Comparison of ENCODE assay signal across 25 cellular contexts in the genomic region with DNA sequence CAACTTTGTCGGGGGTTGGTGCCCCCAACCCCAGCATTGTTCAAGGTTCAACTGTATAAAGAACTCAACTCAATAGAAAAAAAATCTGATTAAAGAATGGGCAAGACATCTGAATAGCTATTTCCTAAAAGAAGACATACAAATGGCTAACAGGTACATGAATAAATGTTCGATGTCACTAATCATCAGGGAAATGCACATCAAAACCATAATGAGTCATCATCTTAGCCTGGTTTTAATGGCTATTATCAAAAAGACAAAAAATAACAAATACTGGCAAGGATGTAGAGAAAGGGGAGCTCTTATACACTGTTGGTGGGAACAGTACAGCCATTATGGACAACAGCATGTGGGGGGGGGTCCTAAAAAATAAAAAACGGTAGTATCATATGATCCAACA. TPM values are rescaled to one million over a fixed set of nuclear protein-coding genes. Genes with fewer than 3 reads are reported as not detected.
DNase-seq lines count a peak whose midpoint lies in the region; ATAC-seq and TF ChIP-seq lines count a peak whose summit lies in the region.
"Had no signal": no experiment of that assay in that cellular context is flagged by ENCODE, and none has a peak within 500 bp of the region (broad histone marks: within the 10 kb centered on the region; RNA-seq: fewer than 3 reads in every experiment).

No MANE protein-coding gene starts in this region.

- no peaks in the 10 kb centered on the region for H4K20me1 ChIP-seq in SK-N-SH (ENCODE audit: insufficient read depth)
- H4K20me1 ChIP-seq: BLaER1 had no signal

- H3K9me2 ChIP-seq in SK-N-SH, result no peaks in the 10 kb centered on the region; the same call in 1 of the 2 replicates

- H3F3A ChIP-seq in SK-N-SH (replicated peaks; ENCODE audit: insufficient read depth), result no peaks in the 10 kb centered on the region

- TF ChIP-seq RAD21 in SK-N-SH (IDR thresholded peaks at IDR 0.05; ENCODE audit: low read length), result no peak

- H3K4me1 ChIP-seq in SK-N-SH (ENCODE audit: control insufficient read depth in 1 of 2, insufficient read depth in 2 of 2, low read depth in 1 of 2, low read length in 1 of 2), result peaks cover 2 to 9% of the 10 kb centered on the region in 2 experiments; a peak in 1 of 4 replicates
- no peaks in the 10 kb centered on the region for H3K4me1 ChIP-seq in heart right ventricle
- H3K4me1 ChIP-seq in ovary (ENCODE audit: insufficient read depth), result no peaks in the 10 kb centered on the region
- H3K4me1 ChIP-seq: BE2C, BLaER1 had no signal

- intact Hi-C loops in heart right ventricle (cut with DNase I), result no loop called here
- intact Hi-C loops in ovary (cut with DNase I), result no loop called here

- CTCF ChIA-PET in SK-N-SH (lab: Yijun Ruan, JAX), result no interaction called here

- H3K27ac ChIP-seq in SK-N-SH (ENCODE audit: low read depth in 2 of 2, low read length in 1 of 2) (no peak overlapping the region), heart right ventricle (no peak overlapping the region), ovary (no peak overlapping the region)
- H3K27ac ChIP-seq: BLaER1 had no signal

- H3K79me2 ChIP-seq in SK-N-SH (ENCODE audit: insufficient read depth), result no peaks in the 10 kb centered on the region; the same call in 1 of the 2 replicates

- H3K27me3 ChIP-seq in SK-N-SH (ENCODE audit: insufficient read depth) (no peaks in the 10 kb centered on the region), heart right ventricle (no peaks in the 10 kb centered on the region), ovary (no peaks in the 10 kb centered on the region)
- H3K27me3 ChIP-seq: BLaER1 had no signal

- DNase-seq in SK-N-SH, result no peak
- DNase-seq in iris pigment epithelial cell (ENCODE audit: low read depth), result peak; percentile 7
- no peak for DNase-seq in activated CD4-positive, alpha-beta T cell treated with anti-CD3 and anti-CD28 coated beads, Interleukin-2, amount 50 U/mL, for 4 hours
- no peak for DNase-seq in heart right ventricle
- no peak for DNase-seq in ovary
- DNase-seq: 8988T; ACHN; BE2C; C1 segment of cervical spinal cord; CD4-positive, alpha-beta memory T cell; CD4-positive, CD25-positive, alpha-beta regulatory T cell; CD8-positive, alpha-beta memory T cell; COR-L47; DMS 273 treated with DMSO at 0.1 percent for 48 hours; DMS153; DMS53; DMS79; DND-41; EL; GDM1 had no signal

- POLR2A ChIA-PET in SK-N-SH (lab: Yijun Ruan, JAX), result no interaction called here

- H3K9me3 ChIP-seq in SK-N-SH (no peaks in the 10 kb centered on the region), heart right ventricle (no peaks in the 10 kb centered on the region), ovary (no peaks in the 10 kb centered on the region)
- H3K9me3 ChIP-seq: BE2C, BLaER1 had no signal

- H3K4me3 ChIP-seq in SK-N-SH (ENCODE audit: low read depth in 2 of 2, low read length in 1 of 2), result no peak overlapping the region
- no peak overlapping the region for H3K4me3 ChIP-seq in heart right ventricle
- H3K4me3 ChIP-seq in ovary, result no peak overlapping the region
- H3K4me3 ChIP-seq: BLaER1, GM12878 had no signal

- H3K36me3 ChIP-seq in SK-N-SH (replicated peaks in 1 of 2; ENCODE audit: control insufficient read depth in 1 of 2, insufficient read depth in 2 of 2, low read length in 1 of 2), result no peaks in the 10 kb centered on the region
- no peaks in the 10 kb centered on the region for H3K36me3 ChIP-seq in heart right ventricle
- H3K36me3 ChIP-seq in ovary, result no peaks in the 10 kb centered on the region
- H3K36me3 ChIP-seq: BE2C, BLaER1 had no signal

- WGBS in SK-N-SH (ENCODE audit: low lambda C conversion rate), result 62% methylated on average over 3 of the region's 3 CpGs
- 79 to 82% methylated on average over 3 of the region's 3 CpGs for WGBS in heart right ventricle, 2 donors
- WGBS in ovary, 3 donors, result 79 to 91% (median 90%) methylated on average over 3 of the region's 3 CpGs

- TF ChIP-seq EP300 in SK-N-SH (IDR thresholded peaks at IDR 0.05; ENCODE audit: borderline replicate concordance in 1 of 2, low read depth in 1 of 2, low read length in 1 of 2) (no peak), ovary (IDR thresholded peaks at IDR 0.05) (no peak)

- ATAC-seq in heart right ventricle, result no peak
- ATAC-seq: GM12878 had no signal

- H2AFZ ChIP-seq in SK-N-SH (ENCODE audit: low read depth), result no peak overlapping the region

- no peak overlapping the region for H3K9ac ChIP-seq in SK-N-SH
- H3K9ac ChIP-seq: BLaER1 had no signal

- H3K4me2 ChIP-seq in SK-N-SH, result no peak overlapping the region
- H3K4me2 ChIP-seq: BLaER1 had no signal

- no peak for TF ChIP-seq POLR2A in ovary (IDR thresholded peaks at IDR 0.05)

- TF ChIP-seq CTCF in SK-N-SH (IDR thresholded peaks at IDR 0.05), result no peak
- no peak for TF ChIP-seq CTCF in heart right ventricle (IDR thresholded peaks at IDR 0.05)
- TF ChIP-seq CTCF in ovary (IDR thresholded peaks at IDR 0.05), result no peak

TF ChIP-seq in SK-N-SH, 30 proteins besides CTCF, POLR2A, EP300 and RAD21 (continues in another document):
- TF ChIP-seq FOXM1 (IDR thresholded peaks at IDR 0.05; ENCODE audit: low read depth) (no peak), YY1 (IDR thresholded peaks at IDR 0.05; ENCODE audit: low read depth) (no peak), MXI1 (IDR thresholded peaks at IDR 0.05; ENCODE audit: low read depth, low read length) (no peak), EZH2phosphoT487 (IDR thresholded peaks at IDR 0.05; ENCODE audit: borderline replicate concordance, low read depth) (no peak), JUND (IDR thresholded peaks at IDR 0.05) (peak; percentile 49), GATA2 (CRISPR knock-in tag; IDR thresholded peaks at IDR 0.05) (no peak), TEAD4 (IDR thresholded peaks at IDR 0.05; ENCODE audit: borderline replicate concordance, insufficient read depth) (no peak), TCF12 (IDR thresholded peaks at IDR 0.05) (peak; percentile 59)
- TF ChIP-seq, protein P1, sequence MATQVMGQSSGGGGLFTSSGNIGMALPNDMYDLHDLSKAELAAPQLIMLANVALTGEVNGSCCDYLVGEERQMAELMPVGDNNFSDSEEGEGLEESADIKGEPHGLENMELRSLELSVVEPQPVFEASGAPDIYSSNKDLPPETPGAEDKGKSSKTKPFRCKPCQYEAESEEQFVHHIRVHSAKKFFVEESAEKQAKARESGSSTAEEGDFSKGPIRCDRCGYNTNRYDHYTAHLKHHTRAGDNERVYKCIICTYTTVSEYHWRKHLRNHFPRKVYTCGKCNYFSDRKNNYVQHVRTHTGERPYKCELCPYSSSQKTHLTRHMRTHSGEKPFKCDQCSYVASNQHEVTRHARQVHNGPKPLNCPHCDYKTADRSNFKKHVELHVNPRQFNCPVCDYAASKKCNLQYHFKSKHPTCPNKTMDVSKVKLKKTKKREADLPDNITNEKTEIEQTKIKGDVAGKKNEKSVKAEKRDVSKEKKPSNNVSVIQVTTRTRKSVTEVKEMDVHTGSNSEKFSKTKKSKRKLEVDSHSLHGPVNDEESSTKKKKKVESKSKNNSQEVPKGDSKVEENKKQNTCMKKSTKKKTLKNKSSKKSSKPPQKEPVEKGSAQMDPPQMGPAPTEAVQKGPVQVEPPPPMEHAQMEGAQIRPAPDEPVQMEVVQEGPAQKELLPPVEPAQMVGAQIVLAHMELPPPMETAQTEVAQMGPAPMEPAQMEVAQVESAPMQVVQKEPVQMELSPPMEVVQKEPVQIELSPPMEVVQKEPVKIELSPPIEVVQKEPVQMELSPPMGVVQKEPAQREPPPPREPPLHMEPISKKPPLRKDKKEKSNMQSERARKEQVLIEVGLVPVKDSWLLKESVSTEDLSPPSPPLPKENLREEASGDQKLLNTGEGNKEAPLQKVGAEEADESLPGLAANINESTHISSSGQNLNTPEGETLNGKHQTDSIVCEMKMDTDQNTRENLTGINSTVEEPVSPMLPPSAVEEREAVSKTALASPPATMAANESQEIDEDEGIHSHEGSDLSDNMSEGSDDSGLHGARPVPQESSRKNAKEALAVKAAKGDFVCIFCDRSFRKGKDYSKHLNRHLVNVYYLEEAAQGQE (IDR thresholded peaks at IDR 0.05; ENCODE audit: low read depth, low read length), result no peak
- TF ChIP-seq, protein P2, sequence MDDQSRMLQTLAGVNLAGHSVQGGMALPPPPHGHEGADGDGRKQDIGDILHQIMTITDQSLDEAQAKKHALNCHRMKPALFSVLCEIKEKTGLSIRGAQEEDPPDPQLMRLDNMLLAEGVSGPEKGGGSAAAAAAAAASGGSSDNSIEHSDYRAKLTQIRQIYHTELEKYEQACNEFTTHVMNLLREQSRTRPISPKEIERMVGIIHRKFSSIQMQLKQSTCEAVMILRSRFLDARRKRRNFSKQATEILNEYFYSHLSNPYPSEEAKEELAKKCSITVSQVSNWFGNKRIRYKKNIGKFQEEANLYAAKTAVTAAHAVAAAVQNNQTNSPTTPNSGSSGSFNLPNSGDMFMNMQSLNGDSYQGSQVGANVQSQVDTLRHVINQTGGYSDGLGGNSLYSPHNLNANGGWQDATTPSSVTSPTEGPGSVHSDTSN (IDR thresholded peaks at IDR 0.05), result peak; percentile 77
- TF ChIP-seq, protein P3, sequence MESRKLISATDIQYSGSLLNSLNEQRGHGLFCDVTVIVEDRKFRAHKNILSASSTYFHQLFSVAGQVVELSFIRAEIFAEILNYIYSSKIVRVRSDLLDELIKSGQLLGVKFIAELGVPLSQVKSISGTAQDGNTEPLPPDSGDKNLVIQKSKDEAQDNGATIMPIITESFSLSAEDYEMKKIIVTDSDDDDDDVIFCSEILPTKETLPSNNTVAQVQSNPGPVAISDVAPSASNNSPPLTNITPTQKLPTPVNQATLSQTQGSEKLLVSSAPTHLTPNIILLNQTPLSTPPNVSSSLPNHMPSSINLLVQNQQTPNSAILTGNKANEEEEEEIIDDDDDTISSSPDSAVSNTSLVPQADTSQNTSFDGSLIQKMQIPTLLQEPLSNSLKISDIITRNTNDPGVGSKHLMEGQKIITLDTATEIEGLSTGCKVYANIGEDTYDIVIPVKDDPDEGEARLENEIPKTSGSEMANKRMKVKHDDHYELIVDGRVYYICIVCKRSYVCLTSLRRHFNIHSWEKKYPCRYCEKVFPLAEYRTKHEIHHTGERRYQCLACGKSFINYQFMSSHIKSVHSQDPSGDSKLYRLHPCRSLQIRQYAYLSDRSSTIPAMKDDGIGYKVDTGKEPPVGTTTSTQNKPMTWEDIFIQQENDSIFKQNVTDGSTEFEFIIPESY (IDR thresholded peaks at IDR 0.05; ENCODE audit: borderline replicate concordance, low read depth), result no peak

RNA-seq across cellular contexts. Expression of a gene that starts 28.7 kb away (rescaled TPM):
- polyA plus RNA-seq in SK-N-SH (2012; rRNA removed), result 4.3 and 4.5 TPM in 2 replicates
- 4.2 and 4.6 TPM in 2 replicates for polyA plus RNA-seq in SK-N-SH (2012; cell fraction: cytosol; rRNA removed)
- polyA plus RNA-seq in SK-N-SH (2012; cell fraction: nucleus; rRNA removed), result 7.1 and 7.3 TPM in 2 replicates
- 1 to 10 TPM in 6 of 10 donors, under 1 TPM in 4; 0.55 to 2.8 (median 1.4) TPM for total RNA-seq in heart right ventricle
- under 1 TPM; 0.12 to 0.29 TPM for polyA plus RNA-seq in heart right ventricle
- 10 to 100 TPM in 5 of 7 donors, 1 to 10 TPM in 2; 3.7 to 15.4 (median 12.0) TPM for total RNA-seq in ovary
- polyA plus RNA-seq in ovary, result 1 to 10 TPM; 1.9 to 2.8 TPM
- total RNA-seq: CD4-positive, alpha-beta memory T cell; CD4-positive, CD25-positive, alpha-beta regulatory T cell; CD8-positive, alpha-beta memory T cell; G401 had no signal
- polyA plus RNA-seq: AG04450; CD14-positive monocyte; CD4-positive, alpha-beta memory T cell; CD4-positive, CD25-positive, alpha-beta regulatory T cell; CD8-positive, alpha-beta memory T cell had no signal
